In the genomic region with DNA sequence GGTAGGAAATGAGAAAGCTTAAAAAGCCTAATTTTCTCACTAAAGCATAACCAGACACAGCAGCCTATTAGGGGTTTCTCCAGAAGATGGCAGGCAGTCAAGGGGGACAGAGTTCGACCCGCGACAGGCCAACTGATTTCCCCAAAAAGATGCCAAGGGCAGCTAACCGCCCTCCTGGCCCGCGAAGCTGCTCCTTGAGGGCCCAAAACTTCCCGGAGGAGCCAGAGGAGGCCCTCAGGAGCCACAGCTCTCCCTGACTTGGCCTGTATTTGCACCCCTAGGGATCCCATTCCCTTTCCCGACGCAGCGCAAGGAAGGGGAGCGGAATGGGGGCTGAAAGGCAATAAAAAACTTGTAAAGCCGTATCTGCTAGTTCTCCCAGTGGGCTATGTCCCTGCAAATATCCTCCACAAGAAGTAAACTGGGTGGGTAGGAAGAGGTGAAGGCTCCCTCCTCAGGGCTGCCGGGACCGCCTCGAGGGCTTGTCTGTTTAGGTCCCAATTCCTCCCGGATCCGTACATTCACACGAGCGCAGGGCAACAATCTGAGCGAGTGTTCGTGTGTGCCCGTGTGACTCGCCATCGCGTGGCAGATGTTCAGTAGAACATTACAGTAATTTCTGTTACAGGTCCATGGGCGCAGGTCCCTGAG, we compare ENCODE assay signal across 1 cellular context.
TF ChIP-seq lines count a peak whose summit lies in the region.

No MANE protein-coding gene starts in this region.

TF ChIP-seq in HepG2, 621 proteins besides CTCF, POLR2A, EP300 and RAD21 (continued from another document and continues in another):
- TF ChIP-seq ZBTB40 (IDR thresholded peaks at IDR 0.05) (no peak), ZBTB40 (CRISPR knock-in tag; IDR thresholded peaks at IDR 0.05) (0 out of 2 replicates have a peak, but pooled peaks have one; percentile 7), HMG20B (CRISPR knock-in tag; conservative IDR thresholded peaks at IDR 0.05) (no peak), ISL2 (CRISPR knock-in tag; IDR thresholded peaks at IDR 0.05) (0 out of 2 replicates have a peak, but pooled peaks have one; percentile 16), ZMAT5 (CRISPR knock-in tag; IDR thresholded peaks at IDR 0.05; ENCODE audit: borderline replicate concordance, low read depth) (no peak), ZNF251 (CRISPR knock-in tag; IDR thresholded peaks at IDR 0.05) (peak; percentile 91; the same call in 1 of the 2 replicates), HOXA7 (CRISPR knock-in tag; IDR thresholded peaks at IDR 0.05) (no peak), RBM22 (optimal IDR thresholded peaks at IDR 0.05; ENCODE audit: low read length) (peak; percentile 82), AHDC1 (CRISPR knock-in tag; IDR thresholded peaks at IDR 0.05; ENCODE audit: borderline replicate concordance) (peak; percentile 48; the same call in 1 of the 2 replicates), PITX1 (CRISPR knock-in tag; IDR thresholded peaks at IDR 0.05) (no peak), ZNF83 (CRISPR knock-in tag; IDR thresholded peaks at IDR 0.05; ENCODE audit: borderline replicate concordance) (0 out of 2 replicates have a peak, but pooled peaks have one; percentile 63), MIXL1 (CRISPR knock-in tag; IDR thresholded peaks at IDR 0.05) (no peak), SAP130 (CRISPR knock-in tag; IDR thresholded peaks at IDR 0.05; ENCODE audit: low read depth) (no peak), RXRA (CRISPR knock-in tag; IDR thresholded peaks at IDR 0.05) (no peak), ZNF274 (CRISPR knock-in tag; IDR thresholded peaks at IDR 0.05) (no peak; the same call in none of the 2 replicates), SMAD1 (CRISPR knock-in tag; IDR thresholded peaks at IDR 0.05; ENCODE audit: borderline replicate concordance, low read depth) (no peak), ZNF570 (CRISPR knock-in tag; IDR thresholded peaks at IDR 0.05; ENCODE audit: borderline replicate concordance) (no peak), ZNF557 (CRISPR knock-in tag; IDR thresholded peaks at IDR 0.05) (peak; percentile 87; the same call in 1 of the 2 replicates), CEBPZ (IDR thresholded peaks at IDR 0.05; ENCODE audit: low read length) (no peak), ZNF614 (CRISPR knock-in tag; IDR thresholded peaks at IDR 0.05; ENCODE audit: borderline replicate concordance) (no peak), ZNF841 (CRISPR knock-in tag; IDR thresholded peaks at IDR 0.05; ENCODE audit: borderline replicate concordance) (no peak), ZNF839 (CRISPR knock-in tag; IDR thresholded peaks at IDR 0.05; ENCODE audit: borderline replicate concordance) (no peak), GABPB1 (CRISPR knock-in tag; IDR thresholded peaks at IDR 0.05) (no peak), ZNF264 (CRISPR knock-in tag; IDR thresholded peaks at IDR 0.05) (no peak)
- TF ChIP-seq, protein P1, sequence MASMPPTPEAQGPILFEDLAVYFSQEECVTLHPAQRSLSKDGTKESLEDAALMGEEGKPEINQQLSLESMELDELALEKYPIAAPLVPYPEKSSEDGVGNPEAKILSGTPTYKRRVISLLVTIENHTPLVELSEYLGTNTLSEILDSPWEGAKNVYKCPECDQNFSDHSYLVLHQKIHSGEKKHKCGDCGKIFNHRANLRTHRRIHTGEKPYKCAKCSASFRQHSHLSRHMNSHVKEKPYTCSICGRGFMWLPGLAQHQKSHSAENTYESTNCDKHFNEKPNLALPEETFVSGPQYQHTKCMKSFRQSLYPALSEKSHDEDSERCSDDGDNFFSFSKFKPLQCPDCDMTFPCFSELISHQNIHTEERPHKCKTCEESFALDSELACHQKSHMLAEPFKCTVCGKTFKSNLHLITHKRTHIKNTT (CRISPR knock-in tag; IDR thresholded peaks at IDR 0.05): no peak
- TF ChIP-seq, protein P2, sequence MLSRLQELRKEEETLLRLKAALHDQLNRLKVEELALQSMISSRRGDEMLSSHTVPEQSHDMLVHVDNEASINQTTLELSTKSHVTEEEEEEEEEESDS (CRISPR knock-in tag; IDR thresholded peaks at IDR 0.05; ENCODE audit: borderline replicate concordance): 0 out of 2 replicates have a peak, but pooled peaks have one; percentile 43
- TF ChIP-seq, protein P3, sequence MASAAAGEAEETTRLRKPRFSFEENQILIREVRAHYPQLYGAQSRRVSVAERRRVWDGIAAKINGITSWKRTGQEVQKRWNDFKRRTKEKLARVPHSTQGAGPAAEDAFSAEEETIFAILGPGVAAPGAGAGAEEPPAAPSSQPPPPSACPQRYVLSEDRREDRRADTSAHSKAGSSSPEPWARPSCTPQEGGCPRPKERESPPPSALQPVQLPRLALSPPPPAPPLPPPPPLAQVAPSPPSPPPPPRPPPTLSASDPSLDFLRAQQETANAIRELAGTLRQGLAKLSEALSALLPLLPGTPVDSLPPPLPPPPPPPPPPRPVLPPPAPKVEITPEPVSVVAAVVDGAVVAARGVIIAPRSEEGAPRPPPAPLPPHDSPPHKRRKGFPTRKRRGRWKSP (CRISPR knock-in tag; IDR thresholded peaks at IDR 0.05): no peak
